8 cellular contexts compared by ENCODE assay signal in genomic region chr6:139133272-139133671, GRCh38. TPM values are rescaled to one million over a fixed set of nuclear protein-coding genes. Genes with fewer than 3 reads are reported as not detected.
DNase-seq lines count a peak whose midpoint lies in the region; TF ChIP-seq lines count a peak whose summit lies in the region.

No MANE protein-coding gene starts in this region.

- no peak overlapping the region; the same call in 1 of the 2 replicates for H2AFZ ChIP-seq in Loucy (ENCODE audit: low read length)

- no peak overlapping the region for H3K4me3 Mint-ChIP-seq in dendritic cell treated with granulocyte-macrophage colony-stimulating factor and Interleukin-4, amounts not matched to agents 40 ng/mL and 50 ng/mL, for 4 days

- peaks cover 22% of the 10 kb centered on the region for H3K79me2 ChIP-seq in Loucy (ENCODE audit: insufficient read depth, low read length)

- peaks cover 16% of the 10 kb centered on the region for H4K20me1 ChIP-seq in Loucy (ENCODE audit: insufficient read depth, low read length, poor library complexity, severe bottlenecking)

- peak overlapping the region; percentile 95 for H3K27ac Mint-ChIP-seq in dendritic cell treated with granulocyte-macrophage colony-stimulating factor and Interleukin-4, amounts not matched to agents 40 ng/mL and 50 ng/mL, for 4 days

- no peaks in the 10 kb centered on the region for H3K9me2 ChIP-seq in Loucy (replicated peaks; ENCODE audit: low read depth, low read length)

- H3K9ac ChIP-seq in Loucy (ENCODE audit: low read depth, low read length, poor library complexity, severe bottlenecking) = no peak overlapping the region

- no peaks in the 10 kb centered on the region for H3K27me3 Mint-ChIP-seq in dendritic cell treated with granulocyte-macrophage colony-stimulating factor and Interleukin-4, amounts not matched to agents 40 ng/mL and 50 ng/mL, for 4 days

- 53% methylated on average over 8 of the region's 8 CpGs for WGBS in prostate gland

- H3K36me3 Mint-ChIP-seq in dendritic cell treated with granulocyte-macrophage colony-stimulating factor and Interleukin-4, amounts not matched to agents 40 ng/mL and 50 ng/mL, for 4 days (ENCODE audit: low read depth) = peaks cover 26% of the 10 kb centered on the region

- peaks cover 63% of the 10 kb centered on the region for H3K4me1 Mint-ChIP-seq in dendritic cell treated with granulocyte-macrophage colony-stimulating factor and Interleukin-4, amounts not matched to agents 40 ng/mL and 50 ng/mL, for 4 days (ENCODE audit: low read depth)

- H3K4me2 ChIP-seq in Loucy (ENCODE audit: low read depth, low read length, poor library complexity, severe bottlenecking) = peak overlapping the region; percentile 4

- H3K9me3 ChIP-seq in Loucy (ENCODE audit: insufficient read depth, low read depth, low read length) (no peaks in the 10 kb centered on the region), prostate gland (no peaks in the 10 kb centered on the region)

- TF ChIP-seq POLR2A in prostate gland (IDR thresholded peaks at IDR 0.05) (no peak), erythroblast (IDR thresholded peaks at IDR 0.05; ENCODE audit: low read length) (no peak)

- no peaks in the 10 kb centered on the region for H3K9me3 Mint-ChIP-seq in dendritic cell treated with granulocyte-macrophage colony-stimulating factor and Interleukin-4, amounts not matched to agents 40 ng/mL and 50 ng/mL, for 4 days

- H3K27ac ChIP-seq in prostate gland = peak overlapping the region; percentile 11 to 22

- DNase-seq in EH (ENCODE audit: low read depth) (peak; percentile 27), prostate gland (ENCODE audit: low spot score) (no peak), erythroblast (lab: John Stamatoyannopoulos, UW) (no peak), foreskin melanocyte (no peak), T-helper 2 cell (no peak)
- DNase-seq in stimulated activated naive CD4-positive, alpha-beta T cell treated with Interleukin-2 at 50 U/mL for 16 hours (lab: John Stamatoyannopoulos, UW) = no peak

- TF ChIP-seq CTCF in Loucy (conservative IDR thresholded peaks at IDR 0.05; ENCODE audit: low read length) (no peak), prostate gland (IDR thresholded peaks at IDR 0.05) (no peak)

- peaks cover 5% of the 10 kb centered on the region; the same call in 1 of the 2 replicates for H3F3A ChIP-seq in Loucy (ENCODE audit: low read depth)

- intact Hi-C loops in dendritic cell treated with granulocyte-macrophage colony-stimulating factor and Interleukin-4, amounts not matched to agents 40 ng/mL and 50 ng/mL, for 4 days (cut with micrococcal nuclease) = loop anchor here (5.0 to 10.0 kb wide), 5 partner anchors 106 to 541 kb away; partner anchors contain the start of genes ABRACL, REPS1 and TXLNB
- intact Hi-C loops in prostate gland (cut with DNase I) = loop anchor here (10.0 kb wide), 1 partner anchor 232 kb away; no protein-coding TSS in a partner anchor

- H3K4me3 ChIP-seq in Loucy (ENCODE audit: low read length, poor library complexity, severe bottlenecking) = no peak overlapping the region
- H3K4me3 ChIP-seq in prostate gland = no peak overlapping the region

- H3K4me1 ChIP-seq in Loucy (ENCODE audit: insufficient read depth, low read length, poor library complexity, severe bottlenecking) (peaks cover 18% of the 10 kb centered on the region), prostate gland (replicated peaks) (no peaks in the 10 kb centered on the region)

- H3K27me3 ChIP-seq in Loucy (ENCODE audit: insufficient read depth, low read length, poor library complexity, severe bottlenecking) (no peaks in the 10 kb centered on the region), prostate gland (replicated peaks; ENCODE audit: insufficient read depth) (no peaks in the 10 kb centered on the region)

- H3K36me3 ChIP-seq in Loucy (ENCODE audit: insufficient read depth, low read length) (no peaks in the 10 kb centered on the region), prostate gland (no peaks in the 10 kb centered on the region)

RNA-seq across cellular contexts. Expression of gene HECA, which starts 1.6 kb away (rescaled TPM):
- total RNA-seq in prostate gland = 10 to 100 TPM; 26.0 to 45.9 TPM
